In genomic region chr7:140533394-140533872, GRCh38 we compare ENCODE assay signal across 1 cellular context.
TF ChIP-seq lines count a peak whose summit lies in the region.

No MANE protein-coding gene starts in this region.

TF ChIP-seq in K562, 482 proteins besides CTCF, POLR2A, EP300 and RAD21 (continued from another document and continues in another):
- TF ChIP-seq RUNX1 (IDR thresholded peaks at IDR 0.05; ENCODE audit: low read depth) (no peak), RBM22 (IDR thresholded peaks at IDR 0.05; ENCODE audit: low read depth, low read length, poor library complexity, severe bottlenecking) (no peak), TRIM24 (IDR thresholded peaks at IDR 0.05) (no peak), PYGO2 (tag; IDR thresholded peaks at IDR 0.05) (no peak), SP2 (IDR thresholded peaks at IDR 0.05; ENCODE audit: extremely low read depth, low read depth, low read length, poor library complexity, severe bottlenecking) (no peak), BACH1 (tag; IDR thresholded peaks at IDR 0.05) (no peak), ZNF785 (CRISPR knock-in tag; IDR thresholded peaks at IDR 0.05) (no peak), SPI1 (IDR thresholded peaks at IDR 0.05; ENCODE audit: borderline replicate concordance, low read depth, low read length) (no peak), MXI1 (IDR thresholded peaks at IDR 0.05; ENCODE audit: low read depth, low read length) (no peak), XRCC4 (IDR thresholded peaks at IDR 0.05; ENCODE audit: extremely low read depth, insufficient read depth, insufficient read length) (no peak), E2F3 (CRISPR knock-in tag; IDR thresholded peaks at IDR 0.05) (no peak), RFX5 (IDR thresholded peaks at IDR 0.05; ENCODE audit: low read depth, low read length) (no peak), COPS2 (conservative IDR thresholded peaks at IDR 0.05) (no peak), OTX1 (CRISPR knock-in tag; IDR thresholded peaks at IDR 0.05) (no peak), ZNF695 (CRISPR knock-in tag; IDR thresholded peaks at IDR 0.05) (no peak), KLF10 (CRISPR knock-in tag; IDR thresholded peaks at IDR 0.05) (no peak), CBX3 (IDR thresholded peaks at IDR 0.05; ENCODE audit: borderline replicate concordance in 1 of 2, low read length in 2 of 2) (no peak), HMG20B (CRISPR knock-in tag; IDR thresholded peaks at IDR 0.05) (no peak), CREB3L1 (IDR thresholded peaks at IDR 0.05; ENCODE audit: borderline replicate concordance, low read depth) (no peak), ZC3H11A (IDR thresholded peaks at IDR 0.05; ENCODE audit: low read depth, low read length) (no peak), USF2 (CRISPR knock-in tag; IDR thresholded peaks at IDR 0.05) (no peak), ELF1 (tag; IDR thresholded peaks at IDR 0.05) (no peak), ZNF274 (IDR thresholded peaks at IDR 0.05; ENCODE audit: borderline replicate concordance, low read depth, low read length) (no peak), ILF3 (IDR thresholded peaks at IDR 0.05; ENCODE audit: borderline replicate concordance) (no peak), ZNF347 (CRISPR knock-in tag; IDR thresholded peaks at IDR 0.05; ENCODE audit: low read depth) (no peak), ELF2 (CRISPR knock-in tag; IDR thresholded peaks at IDR 0.05) (no peak), HOXB6 (CRISPR knock-in tag; IDR thresholded peaks at IDR 0.05; ENCODE audit: borderline replicate concordance) (no peak), CSDE1 (IDR thresholded peaks at IDR 0.05) (no peak), MEF2D (tag; conservative IDR thresholded peaks at IDR 0.05; ENCODE audit: low read depth) (no peak), KDM2B (CRISPR knock-in tag; IDR thresholded peaks at IDR 0.05) (no peak), SIRT6 (IDR thresholded peaks at IDR 0.05; ENCODE audit: low read depth, low read length) (no peak), HDAC3 (IDR thresholded peaks at IDR 0.05; ENCODE audit: borderline replicate concordance, partially characterized antibody) (no peak), MGA (IDR thresholded peaks at IDR 0.05) (no peak), RB1 (IDR thresholded peaks at IDR 0.05; ENCODE audit: low read depth) (no peak), ETV5 (CRISPR knock-in tag; IDR thresholded peaks at IDR 0.05; ENCODE audit: low read depth) (no peak), BHLHE40 (IDR thresholded peaks at IDR 0.05; ENCODE audit: low read length) (peak; percentile 64), ZBED1 (IDR thresholded peaks at IDR 0.05) (no peak), POLR2G (IDR thresholded peaks at IDR 0.05; ENCODE audit: low read depth, low read length) (no peak), PBX2 (CRISPR knock-in tag; IDR thresholded peaks at IDR 0.05; ENCODE audit: low read depth) (no peak), PBX2 (tag; conservative IDR thresholded peaks at IDR 0.05; ENCODE audit: low read depth) (no peak), ZNF707 (CRISPR knock-in tag; conservative IDR thresholded peaks at IDR 0.05) (no peak), FOXJ2 (tag; IDR thresholded peaks at IDR 0.05) (no peak), KAT2B (IDR thresholded peaks at IDR 0.05; ENCODE audit: low read depth, low read length) (no peak)
- TF ChIP-seq, protein P1, sequence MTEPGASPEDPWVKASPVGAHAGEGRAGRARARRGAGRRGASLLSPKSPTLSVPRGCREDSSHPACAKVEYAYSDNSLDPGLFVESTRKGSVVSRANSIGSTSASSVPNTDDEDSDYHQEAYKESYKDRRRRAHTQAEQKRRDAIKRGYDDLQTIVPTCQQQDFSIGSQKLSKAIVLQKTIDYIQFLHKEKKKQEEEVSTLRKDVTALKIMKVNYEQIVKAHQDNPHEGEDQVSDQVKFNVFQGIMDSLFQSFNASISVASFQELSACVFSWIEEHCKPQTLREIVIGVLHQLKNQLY (CRISPR knock-in tag; conservative IDR thresholded peaks at IDR 0.05): no peak
- TF ChIP-seq, protein P2, sequence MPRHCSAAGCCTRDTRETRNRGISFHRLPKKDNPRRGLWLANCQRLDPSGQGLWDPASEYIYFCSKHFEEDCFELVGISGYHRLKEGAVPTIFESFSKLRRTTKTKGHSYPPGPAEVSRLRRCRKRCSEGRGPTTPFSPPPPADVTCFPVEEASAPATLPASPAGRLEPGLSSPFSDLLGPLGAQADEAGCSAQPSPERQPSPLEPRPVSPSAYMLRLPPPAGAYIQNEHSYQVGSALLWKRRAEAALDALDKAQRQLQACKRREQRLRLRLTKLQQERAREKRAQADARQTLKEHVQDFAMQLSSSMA (CRISPR knock-in tag; IDR thresholded peaks at IDR 0.05): no peak
- TF ChIP-seq, protein P3, sequence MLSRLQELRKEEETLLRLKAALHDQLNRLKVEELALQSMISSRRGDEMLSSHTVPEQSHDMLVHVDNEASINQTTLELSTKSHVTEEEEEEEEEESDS (CRISPR knock-in tag; IDR thresholded peaks at IDR 0.05): no peak
- TF ChIP-seq, protein P4, sequence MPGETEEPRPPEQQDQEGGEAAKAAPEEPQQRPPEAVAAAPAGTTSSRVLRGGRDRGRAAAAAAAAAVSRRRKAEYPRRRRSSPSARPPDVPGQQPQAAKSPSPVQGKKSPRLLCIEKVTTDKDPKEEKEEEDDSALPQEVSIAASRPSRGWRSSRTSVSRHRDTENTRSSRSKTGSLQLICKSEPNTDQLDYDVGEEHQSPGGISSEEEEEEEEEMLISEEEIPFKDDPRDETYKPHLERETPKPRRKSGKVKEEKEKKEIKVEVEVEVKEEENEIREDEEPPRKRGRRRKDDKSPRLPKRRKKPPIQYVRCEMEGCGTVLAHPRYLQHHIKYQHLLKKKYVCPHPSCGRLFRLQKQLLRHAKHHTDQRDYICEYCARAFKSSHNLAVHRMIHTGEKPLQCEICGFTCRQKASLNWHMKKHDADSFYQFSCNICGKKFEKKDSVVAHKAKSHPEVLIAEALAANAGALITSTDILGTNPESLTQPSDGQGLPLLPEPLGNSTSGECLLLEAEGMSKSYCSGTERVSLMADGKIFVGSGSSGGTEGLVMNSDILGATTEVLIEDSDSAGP (CRISPR knock-in tag; IDR thresholded peaks at IDR 0.05): no peak
- TF ChIP-seq, protein P5, sequence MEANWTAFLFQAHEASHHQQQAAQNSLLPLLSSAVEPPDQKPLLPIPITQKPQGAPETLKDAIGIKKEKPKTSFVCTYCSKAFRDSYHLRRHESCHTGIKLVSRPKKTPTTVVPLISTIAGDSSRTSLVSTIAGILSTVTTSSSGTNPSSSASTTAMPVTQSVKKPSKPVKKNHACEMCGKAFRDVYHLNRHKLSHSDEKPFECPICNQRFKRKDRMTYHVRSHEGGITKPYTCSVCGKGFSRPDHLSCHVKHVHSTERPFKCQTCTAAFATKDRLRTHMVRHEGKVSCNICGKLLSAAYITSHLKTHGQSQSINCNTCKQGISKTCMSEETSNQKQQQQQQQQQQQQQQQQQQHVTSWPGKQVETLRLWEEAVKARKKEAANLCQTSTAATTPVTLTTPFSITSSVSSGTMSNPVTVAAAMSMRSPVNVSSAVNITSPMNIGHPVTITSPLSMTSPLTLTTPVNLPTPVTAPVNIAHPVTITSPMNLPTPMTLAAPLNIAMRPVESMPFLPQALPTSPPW (CRISPR knock-in tag; IDR thresholded peaks at IDR 0.05): no peak
